ENCODE assay signal across 1 cellular context in the genomic region with DNA sequence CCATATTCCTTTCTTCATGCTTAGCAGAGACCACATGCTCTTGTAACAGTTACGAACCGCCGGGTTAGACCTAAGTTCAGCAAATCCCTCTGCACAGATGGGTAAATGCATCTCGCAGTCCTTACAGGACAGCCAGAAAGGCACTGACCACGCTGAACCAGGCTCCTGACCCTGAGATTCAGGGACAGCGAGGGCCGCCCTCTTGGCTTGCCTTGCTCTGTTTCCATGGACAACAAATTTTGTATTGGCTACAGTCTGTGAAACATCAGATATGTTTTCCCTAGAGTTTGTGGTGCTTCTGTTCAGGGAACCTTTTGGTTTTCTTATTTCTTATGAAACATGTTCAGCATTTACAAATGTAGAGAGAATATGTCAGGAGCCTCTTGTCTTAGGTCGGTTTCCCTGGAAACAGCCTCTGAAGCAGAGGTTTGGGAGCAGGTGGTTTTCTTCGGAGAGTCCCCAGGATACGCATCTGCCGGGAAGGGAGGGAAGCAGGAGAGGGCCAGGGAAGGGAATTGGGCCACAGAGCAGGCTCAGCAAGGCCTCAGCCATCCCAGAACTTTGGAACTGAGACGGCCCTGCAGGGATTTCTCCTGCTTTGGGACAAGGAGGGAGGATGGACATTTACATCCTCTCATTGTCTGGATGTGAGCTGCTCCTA.
TF ChIP-seq lines count a peak whose summit lies in the region.

No MANE protein-coding gene starts in this region.

TF ChIP-seq in GM23338, 12 proteins besides CTCF, POLR2A, EP300 and RAD21 (continued from another document):
- no peak for TF ChIP-seq NANOG (IDR thresholded peaks at IDR 0.05; ENCODE audit: borderline replicate concordance)
TF ChIP-seq in GM23338: peak in this region for 0.
